In the genomic region with DNA sequence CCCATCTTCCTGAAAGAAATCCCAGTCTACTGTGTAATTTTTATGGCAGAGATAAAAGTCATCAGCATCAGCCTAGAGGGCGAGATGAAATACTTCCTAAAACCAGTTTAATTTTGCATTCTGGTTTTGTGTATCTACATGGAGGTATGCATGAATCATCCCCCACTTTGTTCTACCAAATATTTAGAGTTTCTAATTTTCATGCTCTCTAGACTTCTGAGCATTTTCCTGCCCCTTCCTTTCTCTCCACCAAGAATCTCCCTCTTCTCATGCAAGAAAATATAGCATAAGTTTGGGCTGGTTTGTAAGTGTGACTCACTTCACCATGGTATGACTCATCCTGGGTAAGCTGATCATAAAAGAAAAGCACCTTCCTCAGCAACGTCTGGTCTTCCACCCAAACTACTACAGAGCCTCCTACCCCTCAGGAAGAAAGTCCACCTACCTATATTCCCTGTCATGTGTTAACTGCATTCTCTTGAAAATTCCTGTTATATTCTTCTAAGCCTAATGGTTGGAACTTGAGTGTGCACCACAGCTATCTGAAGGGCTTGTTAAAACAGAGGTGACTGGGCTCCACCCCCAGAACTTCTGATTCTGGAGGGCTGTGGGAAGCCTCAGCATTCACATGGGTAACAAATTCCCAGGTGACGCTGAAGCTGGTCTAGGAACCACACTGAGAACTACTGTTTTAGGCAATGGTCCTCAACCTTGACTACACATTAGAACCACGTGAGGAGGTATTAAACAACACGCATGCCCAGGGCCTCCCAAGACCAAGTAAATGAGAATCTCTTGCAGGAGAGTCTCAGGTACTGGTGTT, we compare ENCODE assay signal across 1 cellular context.
TF ChIP-seq lines count a peak whose summit lies in the region.

No MANE protein-coding gene starts in this region.

TF ChIP-seq in HEK293, 187 proteins besides CTCF, POLR2A, EP300 and RAD21 (continued from another document and continues in another):
- TF ChIP-seq, protein P1, sequence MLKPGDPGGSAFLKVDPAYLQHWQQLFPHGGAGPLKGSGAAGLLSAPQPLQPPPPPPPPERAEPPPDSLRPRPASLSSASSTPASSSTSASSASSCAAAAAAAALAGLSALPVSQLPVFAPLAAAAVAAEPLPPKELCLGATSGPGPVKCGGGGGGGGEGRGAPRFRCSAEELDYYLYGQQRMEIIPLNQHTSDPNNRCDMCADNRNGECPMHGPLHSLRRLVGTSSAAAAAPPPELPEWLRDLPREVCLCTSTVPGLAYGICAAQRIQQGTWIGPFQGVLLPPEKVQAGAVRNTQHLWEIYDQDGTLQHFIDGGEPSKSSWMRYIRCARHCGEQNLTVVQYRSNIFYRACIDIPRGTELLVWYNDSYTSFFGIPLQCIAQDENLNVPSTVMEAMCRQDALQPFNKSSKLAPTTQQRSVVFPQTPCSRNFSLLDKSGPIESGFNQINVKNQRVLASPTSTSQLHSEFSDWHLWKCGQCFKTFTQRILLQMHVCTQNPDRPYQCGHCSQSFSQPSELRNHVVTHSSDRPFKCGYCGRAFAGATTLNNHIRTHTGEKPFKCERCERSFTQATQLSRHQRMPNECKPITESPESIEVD (tag by site-specific recombination; IDR thresholded peaks at IDR 0.05), result peak; percentile 87
- TF ChIP-seq OSR2 (tag by site-specific recombination; IDR thresholded peaks at IDR 0.05) (0 out of 2 replicates have a peak, but pooled peaks have one; percentile 18), ZNF341 (tag by site-specific recombination; IDR thresholded peaks at IDR 0.05; ENCODE audit: low read depth) (no peak), TRIM28 (IDR thresholded peaks at IDR 0.05; ENCODE audit: borderline replicate concordance, low read length) (peak; percentile 84), ZNF324 (tag by site-specific recombination; IDR thresholded peaks at IDR 0.05) (0 out of 2 replicates have a peak, but pooled peaks have one; percentile 42), ZNF391 (tag by site-specific recombination; IDR thresholded peaks at IDR 0.05; ENCODE audit: borderline replicate concordance, low read depth) (no peak), ZBTB17 (tag by site-specific recombination; IDR thresholded peaks at IDR 0.05) (peak; percentile 32; the same call in 1 of the 2 replicates), ZNF664 (tag by site-specific recombination; IDR thresholded peaks at IDR 0.05) (no peak), IKZF3 (tag by site-specific recombination; IDR thresholded peaks at IDR 0.05) (no peak), HOXC10 (CRISPR knock-in tag; IDR thresholded peaks at IDR 0.05) (no peak), HOXD13 (CRISPR knock-in tag; IDR thresholded peaks at IDR 0.05; ENCODE audit: borderline replicate concordance) (no peak), ZNF350 (tag by site-specific recombination; IDR thresholded peaks at IDR 0.05) (peak; percentile 32; the same call in 1 of the 2 replicates), ZNF555 (tag by site-specific recombination; conservative IDR thresholded peaks at IDR 0.05) (no peak), ZNF423 (tag by site-specific recombination; IDR thresholded peaks at IDR 0.05) (no peak), ZNF660 (tag by site-specific recombination; IDR thresholded peaks at IDR 0.05) (peak; percentile 49; the same call in 1 of the 2 replicates), ZNF626 (tag by site-specific recombination; IDR thresholded peaks at IDR 0.05) (no peak), SP7 (tag by site-specific recombination; IDR thresholded peaks at IDR 0.05) (peak; percentile 74), ZEB2 (tag by site-specific recombination; IDR thresholded peaks at IDR 0.05) (peak; percentile 74; the same call in 1 of the 2 replicates), ZNF2 (tag by site-specific recombination; IDR thresholded peaks at IDR 0.05) (0 out of 2 replicates have a peak, but pooled peaks have one; percentile 33), ZNF416 (tag by site-specific recombination; IDR thresholded peaks at IDR 0.05) (no peak), ZNF146 (tag by site-specific recombination; IDR thresholded peaks at IDR 0.05) (no peak), ZNF23 (tag by site-specific recombination; IDR thresholded peaks at IDR 0.05; ENCODE audit: borderline replicate concordance) (no peak), ZNF175 (tag by site-specific recombination; IDR thresholded peaks at IDR 0.05) (no peak), KLF8 (tag by site-specific recombination; IDR thresholded peaks at IDR 0.05) (peak; percentile 66), ZXDB (tag by site-specific recombination; IDR thresholded peaks at IDR 0.05) (no peak), ZBTB21 (tag by site-specific recombination; IDR thresholded peaks at IDR 0.05) (peak; percentile 47; the same call in 1 of the 2 replicates), ZNF214 (tag by site-specific recombination; IDR thresholded peaks at IDR 0.05; ENCODE audit: borderline replicate concordance) (no peak), ZNF157 (tag by site-specific recombination; IDR thresholded peaks at IDR 0.05) (no peak), ZBTB1 (tag by site-specific recombination; IDR thresholded peaks at IDR 0.05) (no peak), TCF7L2 (IDR thresholded peaks at IDR 0.05; ENCODE audit: borderline replicate concordance, low read depth, low read length) (no peak), ZNF785 (tag by site-specific recombination; IDR thresholded peaks at IDR 0.05) (no peak)
- TF ChIP-seq, protein P2, sequence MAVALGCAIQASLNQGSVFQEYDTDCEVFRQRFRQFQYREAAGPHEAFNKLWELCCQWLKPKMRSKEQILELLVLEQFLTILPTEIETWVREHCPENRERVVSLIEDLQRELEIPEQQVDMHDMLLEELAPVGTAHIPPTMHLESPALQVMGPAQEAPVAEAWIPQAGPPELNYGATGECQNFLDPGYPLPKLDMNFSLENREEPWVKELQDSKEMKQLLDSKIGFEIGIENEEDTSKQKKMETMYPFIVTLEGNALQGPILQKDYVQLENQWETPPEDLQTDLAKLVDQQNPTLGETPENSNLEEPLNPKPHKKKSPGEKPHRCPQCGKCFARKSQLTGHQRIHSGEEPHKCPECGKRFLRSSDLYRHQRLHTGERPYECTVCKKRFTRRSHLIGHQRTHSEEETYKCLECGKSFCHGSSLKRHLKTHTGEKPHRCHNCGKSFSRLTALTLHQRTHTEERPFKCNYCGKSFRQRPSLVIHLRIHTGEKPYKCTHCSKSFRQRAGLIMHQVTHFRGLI (tag by site-specific recombination; IDR thresholded peaks at IDR 0.05), result 0 out of 2 replicates have a peak, but pooled peaks have one; percentile 25
- TF ChIP-seq, protein P3, sequence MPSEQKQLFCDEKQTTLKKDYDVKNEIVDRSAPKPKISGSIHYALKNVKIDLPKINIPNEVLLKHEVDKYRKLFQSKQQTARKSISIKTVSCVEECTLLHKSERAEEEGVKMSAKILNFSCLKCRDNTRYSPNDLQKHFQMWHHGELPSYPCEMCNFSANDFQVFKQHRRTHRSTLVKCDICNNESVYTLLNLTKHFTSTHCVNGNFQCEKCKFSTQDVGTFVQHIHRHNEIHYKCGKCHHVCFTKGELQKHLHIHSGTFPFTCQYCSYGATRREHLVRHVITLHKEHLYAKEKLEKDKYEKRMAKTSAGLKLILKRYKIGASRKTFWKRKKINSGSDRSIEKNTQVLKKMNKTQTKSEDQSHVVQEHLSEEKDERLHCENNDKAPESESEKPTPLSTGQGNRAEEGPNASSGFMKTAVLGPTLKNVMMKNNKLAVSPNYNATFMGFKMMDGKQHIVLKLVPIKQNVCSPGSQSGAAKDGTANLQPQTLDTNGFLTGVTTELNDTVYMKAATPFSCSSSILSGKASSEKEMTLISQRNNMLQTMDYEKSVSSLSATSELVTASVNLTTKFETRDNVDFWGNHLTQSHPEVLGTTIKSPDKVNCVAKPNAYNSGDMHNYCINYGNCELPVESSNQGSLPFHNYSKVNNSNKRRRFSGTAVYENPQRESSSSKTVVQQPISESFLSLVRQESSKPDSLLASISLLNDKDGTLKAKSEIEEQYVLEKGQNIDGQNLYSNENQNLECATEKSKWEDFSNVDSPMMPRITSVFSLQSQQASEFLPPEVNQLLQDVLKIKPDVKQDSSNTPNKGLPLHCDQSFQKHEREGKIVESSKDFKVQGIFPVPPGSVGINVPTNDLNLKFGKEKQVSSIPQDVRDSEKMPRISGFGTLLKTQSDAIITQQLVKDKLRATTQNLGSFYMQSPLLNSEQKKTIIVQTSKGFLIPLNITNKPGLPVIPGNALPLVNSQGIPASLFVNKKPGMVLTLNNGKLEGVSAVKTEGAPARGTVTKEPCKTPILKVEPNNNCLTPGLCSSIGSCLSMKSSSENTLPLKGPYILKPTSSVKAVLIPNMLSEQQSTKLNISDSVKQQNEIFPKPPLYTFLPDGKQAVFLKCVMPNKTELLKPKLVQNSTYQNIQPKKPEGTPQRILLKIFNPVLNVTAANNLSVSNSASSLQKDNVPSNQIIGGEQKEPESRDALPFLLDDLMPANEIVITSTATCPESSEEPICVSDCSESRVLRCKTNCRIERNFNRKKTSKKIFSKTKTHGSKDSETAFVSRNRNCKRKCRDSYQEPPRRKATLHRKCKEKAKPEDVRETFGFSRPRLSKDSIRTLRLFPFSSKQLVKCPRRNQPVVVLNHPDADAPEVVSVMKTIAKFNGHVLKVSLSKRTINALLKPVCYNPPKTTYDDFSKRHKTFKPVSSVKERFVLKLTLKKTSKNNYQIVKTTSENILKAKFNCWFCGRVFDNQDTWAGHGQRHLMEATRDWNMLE (tag by site-specific recombination; conservative IDR thresholded peaks at IDR 0.05; ENCODE audit: low read depth), result 0 out of 2 replicates have a peak, but pooled peaks have one; percentile 15
- TF ChIP-seq, protein P4, sequence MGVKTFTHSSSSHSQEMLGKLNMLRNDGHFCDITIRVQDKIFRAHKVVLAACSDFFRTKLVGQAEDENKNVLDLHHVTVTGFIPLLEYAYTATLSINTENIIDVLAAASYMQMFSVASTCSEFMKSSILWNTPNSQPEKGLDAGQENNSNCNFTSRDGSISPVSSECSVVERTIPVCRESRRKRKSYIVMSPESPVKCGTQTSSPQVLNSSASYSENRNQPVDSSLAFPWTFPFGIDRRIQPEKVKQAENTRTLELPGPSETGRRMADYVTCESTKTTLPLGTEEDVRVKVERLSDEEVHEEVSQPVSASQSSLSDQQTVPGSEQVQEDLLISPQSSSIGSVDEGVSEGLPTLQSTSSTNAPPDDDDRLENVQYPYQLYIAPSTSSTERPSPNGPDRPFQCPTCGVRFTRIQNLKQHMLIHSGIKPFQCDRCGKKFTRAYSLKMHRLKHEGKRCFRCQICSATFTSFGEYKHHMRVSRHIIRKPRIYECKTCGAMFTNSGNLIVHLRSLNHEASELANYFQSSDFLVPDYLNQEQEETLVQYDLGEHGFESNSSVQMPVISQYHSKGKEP (tag by site-specific recombination; IDR thresholded peaks at IDR 0.05), result no peak
- TF ChIP-seq, protein P5, sequence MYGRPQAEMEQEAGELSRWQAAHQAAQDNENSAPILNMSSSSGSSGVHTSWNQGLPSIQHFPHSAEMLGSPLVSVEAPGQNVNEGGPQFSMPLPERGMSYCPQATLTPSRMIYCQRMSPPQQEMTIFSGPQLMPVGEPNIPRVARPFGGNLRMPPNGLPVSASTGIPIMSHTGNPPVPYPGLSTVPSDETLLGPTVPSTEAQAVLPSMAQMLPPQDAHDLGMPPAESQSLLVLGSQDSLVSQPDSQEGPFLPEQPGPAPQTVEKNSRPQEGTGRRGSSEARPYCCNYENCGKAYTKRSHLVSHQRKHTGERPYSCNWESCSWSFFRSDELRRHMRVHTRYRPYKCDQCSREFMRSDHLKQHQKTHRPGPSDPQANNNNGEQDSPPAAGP (tag by site-specific recombination; IDR thresholded peaks at IDR 0.05), result peak; percentile 42; the same call in 1 of the 2 replicates
- TF ChIP-seq, protein P6, sequence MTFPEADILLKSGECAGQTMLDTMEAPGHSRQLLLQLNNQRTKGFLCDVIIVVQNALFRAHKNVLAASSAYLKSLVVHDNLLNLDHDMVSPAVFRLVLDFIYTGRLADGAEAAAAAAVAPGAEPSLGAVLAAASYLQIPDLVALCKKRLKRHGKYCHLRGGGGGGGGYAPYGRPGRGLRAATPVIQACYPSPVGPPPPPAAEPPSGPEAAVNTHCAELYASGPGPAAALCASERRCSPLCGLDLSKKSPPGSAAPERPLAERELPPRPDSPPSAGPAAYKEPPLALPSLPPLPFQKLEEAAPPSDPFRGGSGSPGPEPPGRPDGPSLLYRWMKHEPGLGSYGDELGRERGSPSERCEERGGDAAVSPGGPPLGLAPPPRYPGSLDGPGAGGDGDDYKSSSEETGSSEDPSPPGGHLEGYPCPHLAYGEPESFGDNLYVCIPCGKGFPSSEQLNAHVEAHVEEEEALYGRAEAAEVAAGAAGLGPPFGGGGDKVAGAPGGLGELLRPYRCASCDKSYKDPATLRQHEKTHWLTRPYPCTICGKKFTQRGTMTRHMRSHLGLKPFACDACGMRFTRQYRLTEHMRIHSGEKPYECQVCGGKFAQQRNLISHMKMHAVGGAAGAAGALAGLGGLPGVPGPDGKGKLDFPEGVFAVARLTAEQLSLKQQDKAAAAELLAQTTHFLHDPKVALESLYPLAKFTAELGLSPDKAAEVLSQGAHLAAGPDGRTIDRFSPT (tag by site-specific recombination; IDR thresholded peaks at IDR 0.05), result 0 out of 2 replicates have a peak, but pooled peaks have one; percentile 43
- TF ChIP-seq, protein P7, sequence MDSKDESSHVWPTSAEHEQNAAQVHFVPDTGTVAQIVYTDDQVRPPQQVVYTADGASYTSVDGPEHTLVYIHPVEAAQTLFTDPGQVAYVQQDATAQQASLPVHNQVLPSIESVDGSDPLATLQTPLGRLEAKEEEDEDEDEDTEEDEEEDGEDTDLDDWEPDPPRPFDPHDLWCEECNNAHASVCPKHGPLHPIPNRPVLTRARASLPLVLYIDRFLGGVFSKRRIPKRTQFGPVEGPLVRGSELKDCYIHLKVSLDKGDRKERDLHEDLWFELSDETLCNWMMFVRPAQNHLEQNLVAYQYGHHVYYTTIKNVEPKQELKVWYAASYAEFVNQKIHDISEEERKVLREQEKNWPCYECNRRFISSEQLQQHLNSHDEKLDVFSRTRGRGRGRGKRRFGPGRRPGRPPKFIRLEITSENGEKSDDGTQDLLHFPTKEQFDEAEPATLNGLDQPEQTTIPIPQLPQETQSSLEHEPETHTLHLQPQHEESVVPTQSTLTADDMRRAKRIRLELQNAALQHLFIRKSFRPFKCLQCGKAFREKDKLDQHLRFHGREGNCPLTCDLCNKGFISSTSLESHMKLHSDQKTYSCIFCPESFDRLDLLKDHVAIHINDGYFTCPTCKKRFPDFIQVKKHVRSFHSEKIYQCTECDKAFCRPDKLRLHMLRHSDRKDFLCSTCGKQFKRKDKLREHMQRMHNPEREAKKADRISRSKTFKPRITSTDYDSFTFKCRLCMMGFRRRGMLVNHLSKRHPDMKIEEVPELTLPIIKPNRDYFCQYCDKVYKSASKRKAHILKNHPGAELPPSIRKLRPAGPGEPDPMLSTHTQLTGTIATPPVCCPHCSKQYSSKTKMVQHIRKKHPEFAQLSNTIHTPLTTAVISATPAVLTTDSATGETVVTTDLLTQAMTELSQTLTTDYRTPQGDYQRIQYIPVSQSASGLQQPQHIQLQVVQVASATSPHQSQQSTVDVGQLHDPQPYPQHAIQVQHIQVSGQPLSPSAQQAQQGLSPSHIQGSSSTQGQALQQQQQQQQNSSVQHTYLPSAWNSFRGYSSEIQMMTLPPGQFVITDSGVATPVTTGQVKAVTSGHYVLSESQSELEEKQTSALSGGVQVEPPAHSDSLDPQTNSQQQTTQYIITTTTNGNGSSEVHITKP (tag by site-specific recombination; IDR thresholded peaks at IDR 0.05), result peak; percentile 80
- TF ChIP-seq, protein P8, sequence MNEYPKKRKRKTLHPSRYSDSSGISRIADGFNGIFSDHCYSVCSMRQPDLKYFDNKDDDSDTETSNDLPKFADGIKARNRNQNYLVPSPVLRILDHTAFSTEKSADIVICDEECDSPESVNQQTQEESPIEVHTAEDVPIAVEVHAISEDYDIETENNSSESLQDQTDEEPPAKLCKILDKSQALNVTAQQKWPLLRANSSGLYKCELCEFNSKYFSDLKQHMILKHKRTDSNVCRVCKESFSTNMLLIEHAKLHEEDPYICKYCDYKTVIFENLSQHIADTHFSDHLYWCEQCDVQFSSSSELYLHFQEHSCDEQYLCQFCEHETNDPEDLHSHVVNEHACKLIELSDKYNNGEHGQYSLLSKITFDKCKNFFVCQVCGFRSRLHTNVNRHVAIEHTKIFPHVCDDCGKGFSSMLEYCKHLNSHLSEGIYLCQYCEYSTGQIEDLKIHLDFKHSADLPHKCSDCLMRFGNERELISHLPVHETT (tag by site-specific recombination; IDR thresholded peaks at IDR 0.05), result peak; percentile 57; the same call in 1 of the 2 replicates
